ENCODE assay signal across 8 cellular contexts in genomic region chr17:59892251-59892848, GRCh38. TPM values are rescaled to one million over a fixed set of nuclear protein-coding genes. Genes with fewer than 3 reads are reported as not detected.
A peak's percentile ranks its signal among the peaks of the same experiment; 100 is the strongest.
DNase-seq lines count a peak whose midpoint lies in the region; ATAC-seq and TF ChIP-seq lines count a peak whose summit lies in the region.

No MANE protein-coding gene starts in this region.

- peak; percentile 65 for ATAC-seq in PC-3

- H3K4me1 ChIP-seq in PC-3 (ENCODE audit: insufficient read depth, low read length) = peaks cover 31% of the 10 kb centered on the region
- peaks cover 7 to 14% of the 10 kb centered on the region in 2 donors for H3K4me1 ChIP-seq in duodenal mucosa (ENCODE audit: control insufficient read depth in 1 of 2, insufficient read depth in 2 of 2, low read length in 2 of 2)
- H3K4me1 ChIP-seq in muscle layer of colon (ENCODE audit: insufficient read depth, low read length) = peaks cover 20% of the 10 kb centered on the region

- peaks cover 1% of the 10 kb centered on the region; the same call in 1 of the 2 replicates for H3K27me3 Mint-ChIP-seq in HFFc6 (ENCODE audit: insufficient read depth)

- intact Hi-C loops in PC-3 (cut with micrococcal nuclease) = no loop called here

- H3K4me3 ChIP-seq in GM12865 (ENCODE audit: low read depth, low read length) (peak overlapping the region; percentile 74), PC-3 (ENCODE audit: low read length) (peak overlapping the region; percentile 84), duodenal mucosa (ENCODE audit: low read depth in 1 of 2, low read length in 2 of 2) (peak overlapping the region; percentile 92 to 93), muscle layer of colon (ENCODE audit: low read depth in 1 of 2, low read length in 2 of 2) (peak overlapping the region; percentile 52 to 92)

- peak overlapping the region; percentile 94 for H3K27ac Mint-ChIP-seq in HFFc6

- H3K36me3 Mint-ChIP-seq in HFFc6 (ENCODE audit: low read depth) = peaks cover 12% of the 10 kb centered on the region

- DNase-seq in GM12865 (ENCODE audit: low read depth) (no peak), HFFc6 (no peak), PC-3 (no peak), DMS 273 treated with DMSO at 0.1 percent for 48 hours (lab: John Stamatoyannopoulos, UW) (no peak), foreskin melanocyte (no peak), MV-4-11 (lab: John Stamatoyannopoulos, UW) (no peak)

- H3K9ac ChIP-seq in PC-3 (ENCODE audit: low read length) = peak overlapping the region; percentile 96
- H3K9ac ChIP-seq in duodenal mucosa (ENCODE audit: low read depth in 1 of 2, low read length in 2 of 2) = peak overlapping the region; percentile 80 to 89
- peak overlapping the region; percentile 87 for H3K9ac ChIP-seq in muscle layer of colon (ENCODE audit: low read length)

- peak overlapping the region; percentile 81 for H2AFZ ChIP-seq in PC-3 (ENCODE audit: low read length)

- no peaks in the 10 kb centered on the region for H3K9me3 Mint-ChIP-seq in HFFc6

- H4K20me1 ChIP-seq in PC-3 (ENCODE audit: low read length) = peaks cover 20% of the 10 kb centered on the region

- H3F3A ChIP-seq in PC-3 (ENCODE audit: low read length, unreplicated experiment) = no peaks in the 10 kb centered on the region

- no peak for TF ChIP-seq CTCF in GM12865 (IDR thresholded peaks at IDR 0.05; ENCODE audit: insufficient read depth, low read depth, low read length, missing control alignments)
- no peak for TF ChIP-seq CTCF in HFFc6 (IDR thresholded peaks at IDR 0.05)
- TF ChIP-seq CTCF in PC-3 (conservative IDR thresholded peaks at IDR 0.05; ENCODE audit: low read depth, low read length) = no peak

- BruUV-seq in PC-3 (replicated peaks; lab: Mats Ljungman, UMichigan) = TSS peak; percentile 87

- H3K4me3 Mint-ChIP-seq in HFFc6 = peak overlapping the region; percentile 98

- H3K79me2 ChIP-seq in PC-3 (ENCODE audit: low read length) = peaks cover 78% of the 10 kb centered on the region

- no peaks in the 10 kb centered on the region for H3K9me2 ChIP-seq in PC-3 (replicated peaks; ENCODE audit: low read length)

- H3K36me3 ChIP-seq in PC-3 (ENCODE audit: low read depth, low read length) (peaks cover 5% of the 10 kb centered on the region; the same call in 1 of the 2 replicates), duodenal mucosa (ENCODE audit: control insufficient read depth in 1 of 2, insufficient read depth in 2 of 2, low read length in 2 of 2) (peaks cover 0 to 7% of the 10 kb centered on the region in 2 donors), muscle layer of colon (ENCODE audit: insufficient read depth, low read length) (peaks cover 4% of the 10 kb centered on the region)

- H3K9me3 ChIP-seq in PC-3 (ENCODE audit: low read length) (no peaks in the 10 kb centered on the region), duodenal mucosa (ENCODE audit: control insufficient read depth in 1 of 2, low read length in 2 of 2) (no peaks in the 10 kb centered on the region), muscle layer of colon (ENCODE audit: low read length) (no peaks in the 10 kb centered on the region)

- peak overlapping the region; percentile 81 for H3K4me2 ChIP-seq in PC-3 (ENCODE audit: low read length)

- peaks cover 40% of the 10 kb centered on the region for H3K4me1 Mint-ChIP-seq in HFFc6 (ENCODE audit: low read depth)

- peak overlapping the region; percentile 39 for H3K27ac ChIP-seq in PC-3 (ENCODE audit: low read length)
- H3K27ac ChIP-seq in duodenal mucosa (ENCODE audit: low read depth, low read length) = peak overlapping the region; percentile 39
- peak overlapping the region; percentile 83 for H3K27ac ChIP-seq in muscle layer of colon (ENCODE audit: low read depth, low read length)

- POLR2A ChIA-PET in PC-3 (lab: Charles Lee; ENCODE audit: unreplicated experiment) = interaction anchor here (0.6 to 0.8 kb wide), 2 partner anchors 23 to 728 kb away, joined by 4 to 15 read pairs; no protein-coding TSS in a partner anchor

- H3K27me3 ChIP-seq in PC-3 (ENCODE audit: low read length) = no peaks in the 10 kb centered on the region
- no peaks in the 10 kb centered on the region for H3K27me3 ChIP-seq in duodenal mucosa (ENCODE audit: control insufficient read depth in 1 of 2, insufficient read depth in 2 of 2, low read length in 2 of 2)
- H3K27me3 ChIP-seq in muscle layer of colon (ENCODE audit: control insufficient read depth in 1 of 2, insufficient read depth in 2 of 2, low read length in 2 of 2) = no peaks in the 10 kb centered on the region

- CTCF ChIA-PET in PC-3 (lab: Charles Lee) = interaction anchor here (1.7 kb wide), 1 partner anchor 22 kb away, joined by 7 read pairs; no protein-coding TSS in a partner anchor

RNA-seq across cellular contexts. Expression of gene TUBD1, which starts 0.4 kb away (rescaled TPM):
- 1 to 10 TPM; 2.9 to 4.0 (median 3.3) TPM for total RNA-seq in HFFc6 (2021; fragmentation: NEBNext Ultra II Directional; extraction: Animal tissue kit (Norgen Biotek cat#: 25700))
- 8.2 and 11.0 TPM in 2 replicates for total RNA-seq in PC-3 (2014; rRNA removed)

RNA-seq across cellular contexts. Expression of gene RPS6KB1, which starts 0.6 kb away (rescaled TPM):
- total RNA-seq in HFFc6 (2021; fragmentation: NEBNext Ultra II Directional; extraction: Animal tissue kit (Norgen Biotek cat#: 25700)) = 10 to 100 TPM; 25.5 to 30.2 (median 27.9) TPM
- 43.4 and 51.5 TPM in 2 replicates for total RNA-seq in PC-3 (2014; rRNA removed)
